21 cellular contexts compared by ENCODE assay signal in genomic region chr16:4498546-4499195, GRCh38. TPM values are rescaled to one million over a fixed set of nuclear protein-coding genes. Genes with fewer than 3 reads are reported as not detected.
DNase-seq lines count a peak whose midpoint lies in the region; ATAC-seq lines count a peak whose summit lies in the region.
"Had no signal": no experiment of that assay in that cellular context is flagged by ENCODE, and none has a peak within 500 bp of the region (broad histone marks: within the 10 kb centered on the region; RNA-seq: fewer than 3 reads in every experiment).

No MANE protein-coding gene starts in this region.

- H3K9me3 Mint-ChIP-seq in activated CD8-positive, alpha-beta memory T cell treated with anti-CD3 and anti-CD28 coated beads, Interleukin-2, amount 10 ng/mL, durations not matched to agents 7 days and 5 days (ENCODE audit: low read depth), result no peaks in the 10 kb centered on the region
- H3K9me3 Mint-ChIP-seq in activated naive CD8-positive, alpha-beta T cell treated with anti-CD3 and anti-CD28 coated beads for 36 hours, result no peaks in the 10 kb centered on the region
- H3K9me3 Mint-ChIP-seq: activated CD4-positive, alpha-beta T cell treated with anti-CD3 and anti-CD28 coated beads, Interleukin-2, amount 10 ng/mL, durations not matched to agents 7 days and 5 days; CD14-positive monocyte; dendritic cell treated with granulocyte-macrophage colony-stimulating factor and Interleukin-4, amounts not matched to agents 40 ng/mL and 50 ng/mL, for 4 days had no signal

- peaks cover 82% of the 10 kb centered on the region for H3K4me1 Mint-ChIP-seq in activated CD8-positive, alpha-beta memory T cell treated with anti-CD3 and anti-CD28 coated beads, Interleukin-2, amount 10 ng/mL, durations not matched to agents 7 days and 5 days
- H3K4me1 Mint-ChIP-seq in activated naive CD8-positive, alpha-beta T cell treated with anti-CD3 and anti-CD28 coated beads for 36 hours, result peaks cover 88% of the 10 kb centered on the region

- H3K4me3 Mint-ChIP-seq in activated CD8-positive, alpha-beta memory T cell treated with anti-CD3 and anti-CD28 coated beads, Interleukin-2, amount 10 ng/mL, durations not matched to agents 7 days and 5 days, result no peak overlapping the region
- H3K4me3 Mint-ChIP-seq in activated naive CD8-positive, alpha-beta T cell treated with anti-CD3 and anti-CD28 coated beads for 36 hours, result no peak overlapping the region
- H3K4me3 Mint-ChIP-seq: activated CD4-positive, alpha-beta T cell treated with anti-CD3 and anti-CD28 coated beads, Interleukin-2, amount 10 ng/mL, durations not matched to agents 7 days and 5 days; CD14-positive monocyte; dendritic cell treated with granulocyte-macrophage colony-stimulating factor and Interleukin-4, amounts not matched to agents 40 ng/mL and 50 ng/mL, for 4 days had no signal

- peak overlapping the region; percentile 7 for H3K27ac Mint-ChIP-seq in activated CD8-positive, alpha-beta memory T cell treated with anti-CD3 and anti-CD28 coated beads, Interleukin-2, amount 10 ng/mL, durations not matched to agents 7 days and 5 days
- H3K27ac Mint-ChIP-seq in activated naive CD8-positive, alpha-beta T cell treated with anti-CD3 and anti-CD28 coated beads for 36 hours, result peak overlapping the region; percentile 36
- H3K27ac Mint-ChIP-seq: activated CD4-positive, alpha-beta T cell treated with anti-CD3 and anti-CD28 coated beads, Interleukin-2, amount 10 ng/mL, durations not matched to agents 7 days and 5 days; CD14-positive monocyte; dendritic cell treated with granulocyte-macrophage colony-stimulating factor and Interleukin-4, amounts not matched to agents 40 ng/mL and 50 ng/mL, for 4 days had no signal

- ATAC-seq in activated CD8-positive, alpha-beta memory T cell treated with anti-CD3 and anti-CD28 coated beads, Interleukin-2, amount 10 ng/mL, durations not matched to agents 7 days and 5 days, result no peak
- no peak for ATAC-seq in HG03097 (IDR thresholded peaks at IDR 0.05; ENCODE audit: low FRiP score, unreplicated experiment)
- ATAC-seq: left lobe of liver, upper lobe of right lung had no signal

- H3K36me3 Mint-ChIP-seq in activated CD8-positive, alpha-beta memory T cell treated with anti-CD3 and anti-CD28 coated beads, Interleukin-2, amount 10 ng/mL, durations not matched to agents 7 days and 5 days, result peaks cover 14% of the 10 kb centered on the region
- H3K36me3 Mint-ChIP-seq in activated naive CD8-positive, alpha-beta T cell treated with anti-CD3 and anti-CD28 coated beads for 36 hours, result peaks cover 21% of the 10 kb centered on the region

- H3K27me3 Mint-ChIP-seq in activated CD8-positive, alpha-beta memory T cell treated with anti-CD3 and anti-CD28 coated beads, Interleukin-2, amount 10 ng/mL, durations not matched to agents 7 days and 5 days, result no peaks in the 10 kb centered on the region
- H3K27me3 Mint-ChIP-seq in activated naive CD8-positive, alpha-beta T cell treated with anti-CD3 and anti-CD28 coated beads for 36 hours, result no peaks in the 10 kb centered on the region
- H3K27me3 Mint-ChIP-seq: activated CD4-positive, alpha-beta T cell treated with anti-CD3 and anti-CD28 coated beads, Interleukin-2, amount 10 ng/mL, durations not matched to agents 7 days and 5 days; dendritic cell treated with granulocyte-macrophage colony-stimulating factor and Interleukin-4, amounts not matched to agents 40 ng/mL and 50 ng/mL, for 4 days had no signal

- CTCF ChIA-PET in activated CD8-positive, alpha-beta memory T cell treated with anti-CD3 and anti-CD28 coated beads, Interleukin-2, amount 10 ng/mL, durations not matched to agents 7 days and 5 days (lab: Charles Lee), result interaction anchor here (0.8 to 4.5 kb wide), 4 partner anchors 9 to 36 kb away, joined by 3 to 28 read pairs (median 4); partner anchors contain the start of gene HMOX2

- no peak for DNase-seq in activated CD8-positive, alpha-beta memory T cell treated with anti-CD3 and anti-CD28 coated beads, Interleukin-2, amount 10 ng/mL, durations not matched to agents 7 days and 5 days
- DNase-seq in activated CD8-positive, alpha-beta memory T cell treated with anti-CD3 and anti-CD28 coated beads, Interleukin-2, amount 50 U/mL, for 48 hours, result no peak
- DNase-seq in activated naive CD8-positive, alpha-beta T cell treated with anti-CD3 and anti-CD28 coated beads for 36 hours, result no peak
- peak; percentile 40 for DNase-seq in glomerular visceral epithelial cell (ENCODE audit: extremely low spot score)
- DNase-seq in renal cortical epithelial cell (ENCODE audit: low read depth), result peak; percentile 86
- DNase-seq in cerebellar nuclear complex (lab: John Stamatoyannopoulos, UW), result no peak
- DNase-seq in stimulated activated CD4-positive, alpha-beta T cell treated with anti-CD3 and anti-CD28 coated beads, Interleukin-1b, Interleukin-23, amount 100 ng/mL, for 48 hours, result no peak
- DNase-seq: 8988T; activated CD4-positive, alpha-beta T cell treated with anti-CD3 and anti-CD28 coated beads, Interleukin-2, amount 10 ng/mL, durations not matched to agents 7 days and 5 days; activated T-cell treated with anti-CD3 and anti-CD28 coated beads, Interleukin-2, amount 50 U/mL, for 48 hours; EL; NCI-H146; NCI-H446 treated with DMSO at 0.1 percent for 48 hours; SIG-M5; T1000; upper lobe of right lung had no signal

RNA-seq across cellular contexts. Expression of gene HMOX2, which starts 22.5 kb away (rescaled TPM):
- total RNA-seq in activated CD8-positive, alpha-beta memory T cell treated with anti-CD3 and anti-CD28 coated beads, Interleukin-2, amount 10 ng/mL, durations not matched to agents 7 days and 5 days, result 100 to 1,000 TPM in 1 of 2 experiments, 10 to 100 TPM in 1; 96.5 to 103 TPM
- total RNA-seq in activated naive CD8-positive, alpha-beta T cell treated with anti-CD3 and anti-CD28 coated beads for 36 hours, result 10 to 100 TPM; 84.4 to 88.4 TPM
- total RNA-seq in renal cortical epithelial cell, result 71.0 and 97.9 TPM in 2 replicates

RNA-seq across cellular contexts. Expression of gene NMRAL1, which starts 24.2 kb away (rescaled TPM):
- total RNA-seq in activated CD8-positive, alpha-beta memory T cell treated with anti-CD3 and anti-CD28 coated beads, Interleukin-2, amount 10 ng/mL, durations not matched to agents 7 days and 5 days, result 10 to 100 TPM; 52.5 to 72.5 TPM
- total RNA-seq in activated naive CD8-positive, alpha-beta T cell treated with anti-CD3 and anti-CD28 coated beads for 36 hours, result 10 to 100 TPM; 62.5 to 64.4 TPM
- total RNA-seq in renal cortical epithelial cell, result 49.8 and 121 TPM in 2 replicates

RNA-seq across cellular contexts. Expression of gene CDIP1, which starts 39.9 kb away (rescaled TPM):
- 10 to 100 TPM; 45.2 to 57.3 TPM for total RNA-seq in activated CD8-positive, alpha-beta memory T cell treated with anti-CD3 and anti-CD28 coated beads, Interleukin-2, amount 10 ng/mL, durations not matched to agents 7 days and 5 days
- total RNA-seq in activated naive CD8-positive, alpha-beta T cell treated with anti-CD3 and anti-CD28 coated beads for 36 hours, result 10 to 100 TPM; 33.0 to 33.3 TPM
- total RNA-seq in renal cortical epithelial cell, result 9.6 and 27.4 TPM in 2 replicates

RNA-seq across cellular contexts. Expression of gene C16orf96, which starts 57.5 kb away (rescaled TPM):
- under 1 TPM in 1 of 2 experiments, not detected in 1; 0.14 TPM for total RNA-seq in activated CD8-positive, alpha-beta memory T cell treated with anti-CD3 and anti-CD28 coated beads, Interleukin-2, amount 10 ng/mL, durations not matched to agents 7 days and 5 days
- total RNA-seq in activated naive CD8-positive, alpha-beta T cell treated with anti-CD3 and anti-CD28 coated beads for 36 hours, result under 1 TPM; 0.08 to 0.20 TPM
- total RNA-seq in renal cortical epithelial cell, result 0.10 TPM in 1 of 2 replicates, not detected in the other
- total RNA-seq: ascending aorta had no signal

Comparison
In these comparisons a context has a peak if more than half of its experiments do, and no peak if none do; other contexts are left out.
1. DNase-seq: peak in glomerular visceral epithelial cell (single experiment) and renal cortical epithelial cell (single experiment); none in activated CD8-positive, alpha-beta memory T cell treated with anti-CD3 and anti-CD28 coated beads, Interleukin-2, amount 10 ng/mL, durations not matched to agents 7 days and 5 days (single experiment), activated CD8-positive, alpha-beta memory T cell treated with anti-CD3 and anti-CD28 coated beads, Interleukin-2, amount 50 U/mL, for 48 hours (single experiment), activated naive CD8-positive, alpha-beta T cell treated with anti-CD3 and anti-CD28 coated beads for 36 hours (single experiment), cerebellar nuclear complex (0 of 2) and stimulated activated CD4-positive, alpha-beta T cell treated with anti-CD3 and anti-CD28 coated beads, Interleukin-1b, Interleukin-23, amount 100 ng/mL, for 48 hours (single experiment).